In the genomic region with DNA sequence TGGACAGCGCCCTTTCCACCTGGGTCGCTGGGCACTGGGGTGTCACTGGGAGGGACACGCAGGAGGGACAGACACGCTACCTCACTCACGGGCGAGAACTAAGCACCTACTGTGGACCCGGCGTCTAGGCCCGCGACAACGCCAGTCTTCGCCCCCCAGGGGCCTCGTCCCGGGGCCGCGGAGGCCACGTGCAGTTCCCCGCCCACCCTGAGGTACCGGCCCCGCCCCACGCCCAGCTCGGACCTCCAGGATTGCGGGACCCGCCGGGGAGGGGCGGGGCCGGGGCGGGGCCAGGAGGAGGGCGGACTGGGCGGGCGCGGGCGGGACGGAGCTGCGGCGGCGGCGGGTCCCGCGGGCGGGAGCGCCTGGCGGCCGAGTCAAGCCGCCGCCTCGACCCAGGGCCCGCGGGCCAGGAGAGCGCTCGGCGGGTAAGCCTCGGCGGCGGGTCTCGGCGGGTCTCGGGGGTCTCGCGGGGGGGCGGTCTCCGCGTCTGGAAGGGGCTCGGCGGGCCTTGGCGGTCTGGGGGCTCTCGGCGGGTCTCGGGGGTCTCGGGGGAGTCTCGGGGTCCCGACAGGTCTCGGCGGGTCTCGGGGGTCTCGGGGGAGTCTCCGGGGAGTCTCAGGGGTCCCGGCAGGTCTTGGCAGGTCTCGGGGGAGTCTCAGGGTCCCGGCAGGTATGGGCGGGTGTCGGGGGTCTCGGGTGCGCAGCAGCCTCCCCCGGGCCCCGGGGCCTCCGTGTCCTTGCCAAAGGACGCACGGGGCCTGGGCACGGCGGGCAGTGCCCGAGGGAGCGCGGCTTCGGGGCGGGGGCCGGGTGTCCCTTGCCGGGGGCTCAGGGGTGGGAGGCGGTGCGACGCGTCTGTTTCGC, we compare ENCODE assay signal across 8 cellular contexts. TPM values are rescaled to one million over a fixed set of nuclear protein-coding genes. Genes with fewer than 3 reads are reported as not detected.
DNase-seq lines count a peak whose midpoint lies in the region; ATAC-seq and TF ChIP-seq lines count a peak whose summit lies in the region.

A gene with protein sequence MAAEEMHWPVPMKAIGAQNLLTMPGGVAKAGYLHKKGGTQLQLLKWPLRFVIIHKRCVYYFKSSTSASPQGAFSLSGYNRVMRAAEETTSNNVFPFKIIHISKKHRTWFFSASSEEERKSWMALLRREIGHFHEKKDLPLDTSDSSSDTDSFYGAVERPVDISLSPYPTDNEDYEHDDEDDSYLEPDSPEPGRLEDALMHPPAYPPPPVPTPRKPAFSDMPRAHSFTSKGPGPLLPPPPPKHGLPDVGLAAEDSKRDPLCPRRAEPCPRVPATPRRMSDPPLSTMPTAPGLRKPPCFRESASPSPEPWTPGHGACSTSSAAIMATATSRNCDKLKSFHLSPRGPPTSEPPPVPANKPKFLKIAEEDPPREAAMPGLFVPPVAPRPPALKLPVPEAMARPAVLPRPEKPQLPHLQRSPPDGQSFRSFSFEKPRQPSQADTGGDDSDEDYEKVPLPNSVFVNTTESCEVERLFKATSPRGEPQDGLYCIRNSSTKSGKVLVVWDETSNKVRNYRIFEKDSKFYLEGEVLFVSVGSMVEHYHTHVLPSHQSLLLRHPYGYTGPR (plus strand): TSS at position 375 of the 867 bp plus-strand sequence. CDS start 27,533 bp downstream, outside the sequence.

- H3K36me3 Mint-ChIP-seq in Calu3 (ENCODE audit: insufficient read depth, unreplicated experiment), result peaks cover 14% of the 10 kb centered on the region
- no peaks in the 10 kb centered on the region for H3K36me3 Mint-ChIP-seq in brain

- H3K27me3 Mint-ChIP-seq in Calu3 (ENCODE audit: unreplicated experiment) (no peaks in the 10 kb centered on the region), brain (peaks cover 16% of the 10 kb centered on the region)

- H3K9me3 Mint-ChIP-seq in Calu3 (ENCODE audit: low read depth, unreplicated experiment) (no peaks in the 10 kb centered on the region), brain (peaks cover 0 to 4% (median 0%) of the 10 kb centered on the region in 5 experiments)

- intact Hi-C loops in Calu3 (cut with micrococcal nuclease; ENCODE audit: unreplicated experiment) (no loop called here), gastrocnemius medialis (cut with DNase I; ENCODE audit: low total_unique reads) (no loop called here)

- CTCF ChIA-PET in Calu3 (lab: Charles Lee), result interaction anchor here (0.6 kb wide), 1 partner anchor 75 kb away, joined by 5 read pairs; no protein-coding TSS in a partner anchor

- peak; percentile 38 to 40 for TF ChIP-seq POLR2A in gastrocnemius medialis (IDR thresholded peaks at IDR 0.05)

- peak within 1 kb of the TSS; percentile 33 for H3K27ac Mint-ChIP-seq in Calu3 (ENCODE audit: unreplicated experiment)
- H3K27ac Mint-ChIP-seq in brain, result peak within 1 kb of the TSS in 2 of 5 experiments; percentile 72 to 79

- H3K4me3 Mint-ChIP-seq in Calu3 (ENCODE audit: low read depth, unreplicated experiment) (peak within 1 kb of the TSS; percentile 58), brain (peak within 1 kb of the TSS; percentile 83 to 91 (median 84))

- peaks cover 6% of the 10 kb centered on the region for H3K4me1 Mint-ChIP-seq in Calu3 (ENCODE audit: low read depth, unreplicated experiment)
- H3K4me1 Mint-ChIP-seq in brain, result peaks cover 44% of the 10 kb centered on the region

- WGBS in iPS DF 6.9 (ENCODE audit: insufficient coverage, insufficient read length), result no CpG with 5 or more reads among the region's 103 CpGs

- H3K4me1 ChIP-seq in iPS DF 6.9 (ENCODE audit: control insufficient read depth, insufficient read depth, low read length) (peaks cover 8% of the 10 kb centered on the region), gastrocnemius medialis (peaks cover 24 to 28% of the 10 kb centered on the region in 2 donors)

- no peak within 1 kb of the TSS for H3K27ac ChIP-seq in iPS DF 6.9 (ENCODE audit: low read length)
- H3K27ac ChIP-seq in gastrocnemius medialis, result peak within 1 kb of the TSS; percentile 48 to 59 (median 52)

- ATAC-seq in HG02885 (IDR thresholded peaks at IDR 0.05; ENCODE audit: poor library complexity, unreplicated experiment) (peak; percentile 60), gastrocnemius medialis (peak; percentile 64 to 77), GM19467 (IDR thresholded peaks at IDR 0.05; ENCODE audit: unreplicated experiment) (no peak), HG02571 (IDR thresholded peaks at IDR 0.05; ENCODE audit: unreplicated experiment) (no peak)

- DNase-seq in Calu3 (peak; percentile 53), SW 1271 (lab: John Stamatoyannopoulos, UW) (peak; percentile 8 to 26), iPS DF 6.9 (ENCODE audit: low read depth, low spot score) (no peak), gastrocnemius medialis (peak; percentile 58 to 69)

- H3K9me3 ChIP-seq in iPS DF 6.9 (ENCODE audit: control insufficient read depth, insufficient read depth, low read length) (no peaks in the 10 kb centered on the region), gastrocnemius medialis (no peaks in the 10 kb centered on the region)

- TF ChIP-seq CTCF in Calu3 (IDR thresholded peaks at IDR 0.05; ENCODE audit: unreplicated experiment) (no peak), brain (conservative IDR thresholded peaks at IDR 0.05) (no peak), gastrocnemius medialis (IDR thresholded peaks at IDR 0.05 in 4 of 5, conservative IDR thresholded peaks at IDR 0.05 in 1 of 5) (peak in 1 of 5 experiments; percentile 31)

- BruUV-seq in Calu3 (replicated peaks; lab: Mats Ljungman, UMichigan), result no TSS peak

- in situ Hi-C loops in gastrocnemius medialis (cut with MboI; ENCODE audit: low sequenced_read_pairs in 4 of 4), result no loop called here

- H3K4me3 ChIP-seq in iPS DF 6.9 (ENCODE audit: low read length), result peak within 1 kb of the TSS; percentile 38; the same call in 1 of the 2 replicates
- H3K4me3 ChIP-seq in gastrocnemius medialis, result peak within 1 kb of the TSS; percentile 61 to 80 (median 70)

- peaks cover 2% of the 10 kb centered on the region; the same call in 1 of the 2 replicates for H3K27me3 ChIP-seq in iPS DF 6.9 (ENCODE audit: control insufficient read depth, insufficient read depth, low read length)
- no peaks in the 10 kb centered on the region for H3K27me3 ChIP-seq in gastrocnemius medialis

- H3K36me3 ChIP-seq in iPS DF 6.9 (ENCODE audit: control insufficient read depth, insufficient read depth, low read length), result no peaks in the 10 kb centered on the region; the same call in 1 of the 2 replicates
- H3K36me3 ChIP-seq in gastrocnemius medialis, result no peaks in the 10 kb centered on the region

RNA-seq across cellular contexts. Expression of the gene that starts here (rescaled TPM):
- total RNA-seq in Calu3 (2022) (20.7 and 22.7 TPM in 2 replicates), gastrocnemius medialis (10 to 100 TPM in 3 of 4 donors, 1 to 10 TPM in 1; 4.8 to 21.5 (median 12.0) TPM)
- 30.3 TPM for polyA plus RNA-seq in brain (ENCODE audit: insufficient read depth, low read depth, low replicate concordance)

Comparison
In these comparisons a context has a peak if more than half of its experiments do, and no peak if none do; other contexts are left out.
1. ATAC-seq: peak in HG02885 (single experiment) and gastrocnemius medialis (2 of 2); none in GM19467 (single experiment) and HG02571 (single experiment).